16 cellular contexts compared by ENCODE assay signal in the genomic region with DNA sequence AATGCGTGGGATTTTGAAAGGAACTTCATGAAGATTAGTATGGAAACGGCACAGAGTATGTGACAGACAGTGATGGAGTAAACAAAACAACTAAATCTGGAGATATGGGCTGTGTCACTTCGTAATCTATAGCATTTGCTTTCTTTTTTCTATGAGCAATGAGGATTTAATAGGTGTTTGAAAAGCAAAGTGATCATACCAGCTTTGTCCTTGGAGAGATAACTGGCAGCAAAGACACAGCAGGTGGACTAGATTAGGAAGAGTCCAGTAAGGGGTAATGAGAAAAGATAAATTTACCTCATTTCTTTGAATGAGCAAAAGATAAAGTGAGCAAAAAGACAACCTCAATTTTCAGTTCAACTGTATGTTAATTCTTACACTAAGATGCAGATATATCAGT.
DNase-seq lines count a peak whose midpoint lies in the region; TF ChIP-seq lines count a peak whose summit lies in the region.
"Had no signal": no experiment of that assay in that cellular context is flagged by ENCODE, and none has a peak within 500 bp of the region (broad histone marks: within the 10 kb centered on the region; RNA-seq: fewer than 3 reads in every experiment).

No MANE protein-coding gene starts in this region.

- TF ChIP-seq CTCF in HEK293 (tag by site-specific recombination; IDR thresholded peaks at IDR 0.05): no peak

- H3K56ac ChIP-seq in mesendoderm (ENCODE audit: low read length): no peak overlapping the region

- no peak overlapping the region for H4K8ac ChIP-seq in mesendoderm (ENCODE audit: low read depth, low read length)

- H3K36me3 ChIP-seq in HEK293 (ENCODE audit: control insufficient read depth in 2 of 2, insufficient read depth in 1 of 2, low read length in 2 of 2) (no peaks in the 10 kb centered on the region), mesendoderm (ENCODE audit: control insufficient read depth, insufficient read depth, low read length) (no peaks in the 10 kb centered on the region)
- H3K36me3 ChIP-seq: BLaER1 treated with 17β-estradiol and CSF1 and Interleukin-3, amounts not matched to agents 10 nM and 100 nM had no signal

- H3K18ac ChIP-seq in mesendoderm (ENCODE audit: low read length): no peak overlapping the region

- H3K4me2 ChIP-seq in mesendoderm (ENCODE audit: low read length): no peak overlapping the region
- H3K4me2 ChIP-seq: A549; BLaER1 treated with 17β-estradiol and CSF1 and Interleukin-3, amounts not matched to agents 10 nM and 100 nM had no signal

- H3K4me1 ChIP-seq in HEK293 (ENCODE audit: control insufficient read depth, insufficient read depth, low read length) (no peaks in the 10 kb centered on the region), mesendoderm (ENCODE audit: control insufficient read depth, low read depth, low read length) (no peaks in the 10 kb centered on the region)
- H3K4me1 ChIP-seq: A549; BLaER1 treated with 17β-estradiol and CSF1 and Interleukin-3, amounts not matched to agents 10 nM and 100 nM; Caco-2 had no signal

- no CpG with 5 or more reads among the region's 3 CpGs for WGBS in mesendoderm (ENCODE audit: extremely low coverage, insufficient coverage, low lambda C conversion rate)

- H3K9me3 ChIP-seq in HEK293 (ENCODE audit: control insufficient read depth, insufficient read depth, low read depth, low read length): no peaks in the 10 kb centered on the region
- H3K9me3 ChIP-seq: A549; BLaER1 treated with 17β-estradiol and CSF1 and Interleukin-3, amounts not matched to agents 10 nM and 100 nM; Caco-2 had no signal

- no peak overlapping the region for H2AK5ac ChIP-seq in mesendoderm (ENCODE audit: low read length)

- no peaks in the 10 kb centered on the region for H3K79me2 ChIP-seq in mesendoderm (ENCODE audit: control insufficient read depth, insufficient read depth, low read length)

- no peak overlapping the region for H3K4me3 ChIP-seq in HEK293 (ENCODE audit: low read depth, low read length)
- no peak overlapping the region for H3K4me3 ChIP-seq in mesendoderm (ENCODE audit: low read length)
- H3K4me3 ChIP-seq: A549; BLaER1 treated with 17β-estradiol and CSF1 and Interleukin-3, amounts not matched to agents 10 nM and 100 nM had no signal

- H3K27ac ChIP-seq in HEK293 (ENCODE audit: extremely low read depth, low read depth, low read length) (no peak overlapping the region), mesendoderm (ENCODE audit: low read depth, low read length) (no peak overlapping the region)
- H3K27ac ChIP-seq: 22Rv1; A549; BLaER1 treated with 17β-estradiol and CSF1 and Interleukin-3, amounts not matched to agents 10 nM and 100 nM; C4-2B had no signal

- H3K27me3 ChIP-seq in mesendoderm (ENCODE audit: insufficient read depth, low read length, poor library complexity): no peaks in the 10 kb centered on the region
- H3K27me3 ChIP-seq: BLaER1 treated with 17β-estradiol and CSF1 and Interleukin-3, amounts not matched to agents 10 nM and 100 nM had no signal

- no peak overlapping the region for H2BK15ac ChIP-seq in mesendoderm (replicated peaks; ENCODE audit: low read depth)

- H2BK120ac ChIP-seq in mesendoderm (ENCODE audit: low read depth, low read length): no peak overlapping the region

- no peak overlapping the region for H2BK5ac ChIP-seq in mesendoderm (ENCODE audit: low read length)

- DNase-seq in OCI-M1 (lab: John Stamatoyannopoulos, UW) (peak; percentile 11), mesendoderm (peak; percentile 80), activated gamma-delta T cell (lab: John Stamatoyannopoulos, UW) (no peak), epidermal melanocyte (ENCODE audit: insufficient read length, low spot score) (no peak)
- DNase-seq: AML-193; Caco-2; Calu3; CD4-positive, alpha-beta T cell; CD8-positive, alpha-beta T cell; DMS79 treated with DMSO at 0.1 percent for 48 hours; GF-D8 had no signal

- CTCF ChIA-PET in HEK293 (lab: Yijun Ruan, JAX): no interaction called here

- H3K9ac ChIP-seq in mesendoderm (ENCODE audit: low read length): no peak overlapping the region
- H3K9ac ChIP-seq: BLaER1 treated with 17β-estradiol and CSF1 and Interleukin-3, amounts not matched to agents 10 nM and 100 nM had no signal

- H3K4ac ChIP-seq in mesendoderm (ENCODE audit: low read depth, low read length): no peak overlapping the region

- H3K23ac ChIP-seq in mesendoderm (ENCODE audit: low read length): no peak overlapping the region

- H3K79me1 ChIP-seq in mesendoderm (ENCODE audit: low read length): no peaks in the 10 kb centered on the region

- H4K5ac ChIP-seq in mesendoderm (ENCODE audit: low read length): no peak overlapping the region

- POLR2A ChIA-PET in HEK293 (lab: Yijun Ruan, JAX): no interaction called here

TF ChIP-seq in HEK293, 187 proteins besides CTCF, POLR2A, EP300 and RAD21:
- TF ChIP-seq ZNF621 (tag by site-specific recombination; IDR thresholded peaks at IDR 0.05) (no peak), REPIN1 (tag by site-specific recombination; IDR thresholded peaks at IDR 0.05; ENCODE audit: low read depth) (no peak), ZNF510 (tag by site-specific recombination; IDR thresholded peaks at IDR 0.05; ENCODE audit: insufficient replicate concordance) (no peak), FEZF1 (tag by site-specific recombination; IDR thresholded peaks at IDR 0.05) (peak; percentile 72)
- TF ChIP-seq, protein P1, sequence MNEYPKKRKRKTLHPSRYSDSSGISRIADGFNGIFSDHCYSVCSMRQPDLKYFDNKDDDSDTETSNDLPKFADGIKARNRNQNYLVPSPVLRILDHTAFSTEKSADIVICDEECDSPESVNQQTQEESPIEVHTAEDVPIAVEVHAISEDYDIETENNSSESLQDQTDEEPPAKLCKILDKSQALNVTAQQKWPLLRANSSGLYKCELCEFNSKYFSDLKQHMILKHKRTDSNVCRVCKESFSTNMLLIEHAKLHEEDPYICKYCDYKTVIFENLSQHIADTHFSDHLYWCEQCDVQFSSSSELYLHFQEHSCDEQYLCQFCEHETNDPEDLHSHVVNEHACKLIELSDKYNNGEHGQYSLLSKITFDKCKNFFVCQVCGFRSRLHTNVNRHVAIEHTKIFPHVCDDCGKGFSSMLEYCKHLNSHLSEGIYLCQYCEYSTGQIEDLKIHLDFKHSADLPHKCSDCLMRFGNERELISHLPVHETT (tag by site-specific recombination; IDR thresholded peaks at IDR 0.05): no peak

Comparison
In these comparisons a context has a peak if more than half of its experiments do, and no peak if none do; other contexts are left out.
1. DNase-seq: peak in OCI-M1 (single experiment) and mesendoderm (single experiment); none in activated gamma-delta T cell (single experiment) and epidermal melanocyte (single experiment).